Comparison of ENCODE assay signal across 8 cellular contexts in genomic region chr19:41323430-41324125, GRCh38. TPM values are rescaled to one million over a fixed set of nuclear protein-coding genes. Genes with fewer than 3 reads are reported as not detected.
A peak's percentile ranks its signal among the peaks of the same experiment; 100 is the strongest.
DNase-seq lines count a peak whose midpoint lies in the region; ATAC-seq and TF ChIP-seq lines count a peak whose summit lies in the region.

No MANE protein-coding gene starts in this region.

- H3K27ac ChIP-seq in CD4-positive, alpha-beta memory T cell (ENCODE audit: low read depth, low read length): no peak overlapping the region
- peak overlapping the region; percentile 89 to 94 for H3K27ac ChIP-seq in breast epithelium
- peak overlapping the region; percentile 49 to 53 for H3K27ac ChIP-seq in liver (ENCODE audit: low read depth in 1 of 2, low read length in 2 of 2)
- H3K27ac ChIP-seq in thoracic aorta: peak overlapping the region; percentile 96 to 99

- no peak overlapping the region for H3K9ac ChIP-seq in liver (ENCODE audit: low read depth in 1 of 2, low read length in 2 of 2)

- peaks cover 55% of the 10 kb centered on the region for H3K36me3 ChIP-seq in CD4-positive, alpha-beta memory T cell (ENCODE audit: insufficient read depth, low read length)
- H3K36me3 ChIP-seq in breast epithelium (no peaks in the 10 kb centered on the region), liver (ENCODE audit: control insufficient read depth in 4 of 4, insufficient read depth in 3 of 4, low read depth in 1 of 4, low read length in 3 of 4) (peaks cover 1 to 24% (median 11%) of the 10 kb centered on the region in 4 donors), thoracic aorta (peaks cover 28% of the 10 kb centered on the region)

- peaks cover 25 to 76% (median 38%) of the 10 kb centered on the region in 4 donors for H3K4me1 Mint-ChIP-seq in CD4-positive, alpha-beta memory T cell

- TF ChIP-seq POLR2A in breast epithelium (IDR thresholded peaks at IDR 0.05): no peak

- ATAC-seq in thoracic aorta (ENCODE audit: insufficient number of reproducible peaks, low FRiP score, low read depth) (peak; percentile 56), HG02870 (IDR thresholded peaks at IDR 0.05; ENCODE audit: unreplicated experiment) (no peak), GM21825 (IDR thresholded peaks at IDR 0.05; ENCODE audit: unreplicated experiment) (no peak)

- WGBS in liver: 70% methylated on average over 16 of the region's 16 CpGs

- no peak overlapping the region for H3K4me3 Mint-ChIP-seq in CD4-positive, alpha-beta memory T cell

- TF ChIP-seq CTCF in breast epithelium (IDR thresholded peaks at IDR 0.05) (no peak), liver (IDR thresholded peaks at IDR 0.05; ENCODE audit: low read depth, low read length, missing input control) (no peak), thoracic aorta (IDR thresholded peaks at IDR 0.05) (no peak)

- peaks cover 0 to 10% (median 0%) of the 10 kb centered on the region in 8 donors for H3K9me3 Mint-ChIP-seq in CD4-positive, alpha-beta memory T cell

- no peaks in the 10 kb centered on the region for H3K27me3 Mint-ChIP-seq in CD4-positive, alpha-beta memory T cell

- DNase-seq in CD4-positive, alpha-beta memory T cell: no peak
- DNase-seq in NCI-H1694 treated with DMSO at 0.1 percent for 48 hours (lab: John Stamatoyannopoulos, UW) (peak; percentile 22), breast epithelium (ENCODE audit: low spot score in 2 of 2) (no peak), thoracic aorta (ENCODE audit: low spot score) (peak; percentile 58)
- no peak for DNase-seq in stimulated activated CD4-positive, alpha-beta T cell treated with anti-CD3 and anti-CD28 coated beads, Interleukin-2, amount 100 ng/mL, for 24 hours

- intact Hi-C loops in CD4-positive, alpha-beta memory T cell (cut with micrococcal nuclease): no loop called here
- intact Hi-C loops in breast epithelium (cut with DNase I; ENCODE audit: low total_unique reads): no loop called here

- no peak overlapping the region for H3K4me3 ChIP-seq in CD4-positive, alpha-beta memory T cell (ENCODE audit: low read length in 2 of 2)
- H3K4me3 ChIP-seq in breast epithelium (peak overlapping the region in 1 of 3 donors; percentile 42), liver (ENCODE audit: low read depth in 1 of 3, low read length in 3 of 3) (no peak overlapping the region), thoracic aorta (peak overlapping the region; percentile 2)

- H3K27ac Mint-ChIP-seq in CD4-positive, alpha-beta memory T cell: peak overlapping the region; percentile 48 to 96 (median 86)

- CTCF ChIA-PET in CD4-positive, alpha-beta memory T cell (lab: Charles Lee; ENCODE audit: partially characterized antibody): interaction anchor here (1.1 kb wide), 1 partner anchor 29 kb away, joined by 4 read pairs; no protein-coding TSS in a partner anchor

- H3K27me3 ChIP-seq in CD4-positive, alpha-beta memory T cell (ENCODE audit: insufficient read depth, low read length): no peaks in the 10 kb centered on the region
- H3K27me3 ChIP-seq in breast epithelium (no peaks in the 10 kb centered on the region), liver (ENCODE audit: control insufficient read depth in 4 of 4, insufficient read depth in 4 of 4, low read length in 3 of 4) (no peaks in the 10 kb centered on the region), thoracic aorta (replicated peaks; ENCODE audit: insufficient read depth) (no peaks in the 10 kb centered on the region)

- no peaks in the 10 kb centered on the region for H3K9me3 ChIP-seq in CD4-positive, alpha-beta memory T cell (ENCODE audit: control insufficient read depth in 1 of 2, low read length in 2 of 2)
- H3K9me3 ChIP-seq in breast epithelium (no peaks in the 10 kb centered on the region), liver (ENCODE audit: control insufficient read depth in 4 of 4, low read length in 3 of 4) (no peaks in the 10 kb centered on the region), thoracic aorta (no peaks in the 10 kb centered on the region)

- peaks cover 34% of the 10 kb centered on the region for H3K4me1 ChIP-seq in CD4-positive, alpha-beta memory T cell (ENCODE audit: insufficient read depth, low read length)
- H3K4me1 ChIP-seq in breast epithelium (peaks cover 10 to 11% of the 10 kb centered on the region in 2 donors), liver (ENCODE audit: control insufficient read depth in 4 of 4, insufficient read depth in 4 of 4, low read length in 3 of 4) (peaks cover 9 to 52% (median 23%) of the 10 kb centered on the region in 4 donors), thoracic aorta (ENCODE audit: control insufficient read depth in 1 of 2, low read depth in 2 of 2) (peaks cover 41 to 59% of the 10 kb centered on the region in 2 donors)

- POLR2A ChIA-PET in CD4-positive, alpha-beta memory T cell (lab: Charles Lee; ENCODE audit: partially characterized antibody): interaction anchor here (1.5 to 7.8 kb wide), 3 partner anchors 25 to 61 kb away, joined by 4 to 136 read pairs (median 4); partner anchors contain the start of gene TGFB1

- TF ChIP-seq RAD21 in liver (IDR thresholded peaks at IDR 0.05): no peak

- H3K36me3 Mint-ChIP-seq in CD4-positive, alpha-beta memory T cell: peaks cover 11 to 69% of the 10 kb centered on the region in 2 donors

TF ChIP-seq in liver, 16 proteins besides CTCF, POLR2A, EP300 and RAD21:
- TF ChIP-seq SP1 (IDR thresholded peaks at IDR 0.05) (no peak), JUND (IDR thresholded peaks at IDR 0.05) (peak in 1 of 2 donors; percentile 46)

RNA-seq across cellular contexts. Expression of gene CCDC97, which starts 13.6 kb away (rescaled TPM):
- total RNA-seq in CD4-positive, alpha-beta memory T cell: 10 to 100 TPM; 56.4 to 61.4 TPM
- polyA plus RNA-seq in CD4-positive, alpha-beta memory T cell: 10 to 100 TPM; 23.2 to 32.3 TPM
- total RNA-seq in breast epithelium (10 to 100 TPM; 15.4 to 15.7 (median 15.4) TPM), liver (1 to 10 TPM; 3.8 to 5.6 TPM), thoracic aorta (10 to 100 TPM; 15.2 to 22.4 TPM)
- polyA plus RNA-seq in liver: 1 to 10 TPM; 5.0 to 5.7 TPM

RNA-seq across cellular contexts. Expression of gene TGFB1, which starts 30.1 kb away (rescaled TPM):
- total RNA-seq in CD4-positive, alpha-beta memory T cell: 100 to 1,000 TPM; 136 to 143 TPM
- 10 to 100 TPM; 28.1 to 83.7 TPM for polyA plus RNA-seq in CD4-positive, alpha-beta memory T cell
- total RNA-seq in breast epithelium (10 to 100 TPM; 12.0 to 21.4 (median 13.4) TPM), liver (10 to 100 TPM in 1 of 2 donors, 1 to 10 TPM in 1; 4.9 to 10.6 TPM), thoracic aorta (10 to 100 TPM; 55.1 to 69.6 TPM)
- polyA plus RNA-seq in liver: 1 to 10 TPM in 1 of 2 donors, under 1 TPM in 1; 0.83 to 8.9 TPM

RNA-seq across cellular contexts. Expression of gene B9D2, which starts 40.4 kb away (rescaled TPM):
- 10 to 100 TPM; 11.6 to 15.2 TPM for total RNA-seq in CD4-positive, alpha-beta memory T cell
- 10 to 100 TPM; 12.9 to 22.4 TPM for polyA plus RNA-seq in CD4-positive, alpha-beta memory T cell
- total RNA-seq in breast epithelium: 1 to 10 TPM; 4.0 to 7.3 (median 4.3) TPM
- 1 to 10 TPM; 2.4 to 2.5 TPM for total RNA-seq in liver
- polyA plus RNA-seq in liver: 1 to 10 TPM; 3.5 to 3.7 TPM
- 1 to 10 TPM; 1.2 to 4.0 TPM for total RNA-seq in thoracic aorta

RNA-seq across cellular contexts. Expression of gene TMEM91, which starts 52.8 kb away (rescaled TPM):
- total RNA-seq in CD4-positive, alpha-beta memory T cell: 10 to 100 TPM; 14.3 to 16.1 TPM
- 1 to 10 TPM; 4.8 to 4.9 TPM for polyA plus RNA-seq in CD4-positive, alpha-beta memory T cell
- 10 to 100 TPM; 15.7 to 29.2 (median 17.0) TPM for total RNA-seq in breast epithelium
- total RNA-seq in liver: 1 to 10 TPM; 2.8 to 3.1 TPM
- polyA plus RNA-seq in liver: 1 to 10 TPM; 1.6 to 4.0 TPM
- total RNA-seq in thoracic aorta: 10 to 100 TPM; 20.0 to 44.0 TPM

RNA-seq across cellular contexts. Expression of gene HNRNPUL1, which starts 59.4 kb away (rescaled TPM):
- 100 to 1,000 TPM; 300 TPM for total RNA-seq in CD4-positive, alpha-beta memory T cell
- 100 to 1,000 TPM in 1 of 2 donors, 10 to 100 TPM in 1; 37.8 to 110 TPM for polyA plus RNA-seq in CD4-positive, alpha-beta memory T cell
- total RNA-seq in breast epithelium (100 to 1,000 TPM; 116 to 146 (median 125) TPM), liver (10 to 100 TPM; 55.5 to 80.2 TPM), thoracic aorta (100 to 1,000 TPM; 142 to 147 TPM)
- 10 to 100 TPM; 34.9 to 35.9 TPM for polyA plus RNA-seq in liver

Comparison
In these comparisons a context has a peak if more than half of its experiments do, and no peak if none do; other contexts are left out.
1. DNase-seq: peak in NCI-H1694 treated with DMSO at 0.1 percent for 48 hours (single experiment) and thoracic aorta (single experiment); none in CD4-positive, alpha-beta memory T cell (0 of 5), breast epithelium (0 of 2) and stimulated activated CD4-positive, alpha-beta T cell treated with anti-CD3 and anti-CD28 coated beads, Interleukin-2, amount 100 ng/mL, for 24 hours (0 of 2).